16 cellular contexts compared by ENCODE assay signal in genomic region chr2:85613717-85614515, GRCh38. TPM values are rescaled to one million over a fixed set of nuclear protein-coding genes. Genes with fewer than 3 reads are reported as not detected.
DNase-seq lines count a peak whose midpoint lies in the region; ATAC-seq, FAIRE-seq and TF ChIP-seq lines count a peak whose summit lies in the region.
"Had no signal": no experiment of that assay in that cellular context is flagged by ENCODE, and none has a peak within 500 bp of the region (broad histone marks: within the 10 kb centered on the region; RNA-seq: fewer than 3 reads in every experiment).

No MANE protein-coding gene starts in this region.

- TF ChIP-seq CTCF in RWPE1 (conservative IDR thresholded peaks at IDR 0.05; ENCODE audit: low read depth) (no peak), mesothelial cell of epicardium (IDR thresholded peaks at IDR 0.05; ENCODE audit: unreplicated experiment) (no peak), GM13977 (IDR thresholded peaks at IDR 0.05; ENCODE audit: extremely low read depth, insufficient read depth, missing control alignments) (no peak)

- H3K27me3 Mint-ChIP-seq in activated T-cell treated with anti-CD3 and anti-CD28 coated beads, Interleukin-2, amount 50 U/mL, for 4 hours (ENCODE audit: low read depth): no peaks in the 10 kb centered on the region
- no peaks in the 10 kb centered on the region for H3K27me3 Mint-ChIP-seq in mesothelial cell of epicardium (ENCODE audit: low read depth)

- DNase-seq in activated T-cell treated with anti-CD3 and anti-CD28 coated beads, Interleukin-2, amount 50 U/mL, for 4 hours: no peak
- DNase-seq in activated T-cell treated with anti-CD3 and anti-CD28 coated beads for 4 hours (no peak), RWPE1 (ENCODE audit: low spot score) (no peak), mesothelial cell of epicardium (ENCODE audit: low spot score in 2 of 2, unreplicated experiment in 2 of 2) (no peak), GM13977 (ENCODE audit: low spot score) (no peak), GM12892 (ENCODE audit: insufficient read length) (no peak)
- no peak for DNase-seq in stimulated activated effector memory CD8-positive, alpha-beta T cell treated with anti-CD3 and anti-CD28 coated beads, Interleukin-12 subunit alpha, Interleukin-12 subunit beta, amount 100 ng/mL, for 72 hours (ENCODE audit: low spot score in 2 of 2)
- DNase-seq: activated naive CD4-positive, alpha-beta T cell treated with anti-CD3 and anti-CD28 coated beads, Interleukin-2, amount 50 U/mL, for 16 hours; left ventricle myocardium inferior; NCI-H1694 treated with DMSO at 0.1 percent for 48 hours; SJCRH30; uterus had no signal

- H3K27ac ChIP-seq in RWPE1: peak overlapping the region; percentile 53
- H3K27ac ChIP-seq: coronary artery, heart left ventricle, left ventricle myocardium inferior, pancreas, SJCRH30, uterus had no signal

- ATAC-seq in activated T-cell treated with anti-CD3 and anti-CD28 coated beads, Interleukin-2, amount 50 U/mL, for 4 hours: no peak
- no peak for ATAC-seq in stimulated activated effector memory CD8-positive, alpha-beta T cell treated with anti-CD3 and anti-CD28 coated beads, Interleukin-12 subunit alpha, Interleukin-12 subunit beta, amount 100 ng/mL, for 72 hours
- ATAC-seq in HG03039 (IDR thresholded peaks at IDR 0.05; ENCODE audit: unreplicated experiment): no peak
- ATAC-seq: heart left ventricle, pancreas had no signal

- POLR2A ChIA-PET in RWPE1 (lab: Yijun Ruan, JAX; ENCODE audit: low non-redundant PET): no interaction called here

- FAIRE-seq in GM12892 (lab: Jason Lieb, UNC): no peak
- FAIRE-seq: pancreas had no signal

- in situ Hi-C loops in GM13977 (cut with MboI; ENCODE audit: low pct_unique_long_range_greater_than_20kb, low sequenced_read_pairs, unreplicated experiment): no loop called here

- no peaks in the 10 kb centered on the region for H3K9me3 Mint-ChIP-seq in activated T-cell treated with anti-CD3 and anti-CD28 coated beads, Interleukin-2, amount 50 U/mL, for 4 hours
- H3K9me3 Mint-ChIP-seq in mesothelial cell of epicardium: no peaks in the 10 kb centered on the region
- no peaks in the 10 kb centered on the region for H3K9me3 Mint-ChIP-seq in stimulated activated effector memory CD8-positive, alpha-beta T cell treated with anti-CD3 and anti-CD28 coated beads, Interleukin-12 subunit alpha, Interleukin-12 subunit beta, amount 100 ng/mL, for 72 hours

- H3K4me1 Mint-ChIP-seq in activated T-cell treated with anti-CD3 and anti-CD28 coated beads, Interleukin-2, amount 50 U/mL, for 4 hours (ENCODE audit: low read depth): peaks cover 29% of the 10 kb centered on the region
- H3K4me1 Mint-ChIP-seq in mesothelial cell of epicardium: peaks cover 22% of the 10 kb centered on the region
- peaks cover 17% of the 10 kb centered on the region for H3K4me1 Mint-ChIP-seq in stimulated activated effector memory CD8-positive, alpha-beta T cell treated with anti-CD3 and anti-CD28 coated beads, Interleukin-12 subunit alpha, Interleukin-12 subunit beta, amount 100 ng/mL, for 72 hours

- peaks cover 6% of the 10 kb centered on the region for H3K36me3 Mint-ChIP-seq in activated T-cell treated with anti-CD3 and anti-CD28 coated beads, Interleukin-2, amount 50 U/mL, for 4 hours (ENCODE audit: insufficient read depth)
- peaks cover under 1% of the 10 kb centered on the region for H3K36me3 Mint-ChIP-seq in mesothelial cell of epicardium
- H3K36me3 Mint-ChIP-seq in stimulated activated effector memory CD8-positive, alpha-beta T cell treated with anti-CD3 and anti-CD28 coated beads, Interleukin-12 subunit alpha, Interleukin-12 subunit beta, amount 100 ng/mL, for 72 hours: peaks cover 43% of the 10 kb centered on the region

- TF ChIP-seq POLR2A in GM12892 (IDR thresholded peaks at IDR 0.05; ENCODE audit: low read depth, low read length): no peak

- peak overlapping the region; percentile 29 for H3K4me3 Mint-ChIP-seq in activated T-cell treated with anti-CD3 and anti-CD28 coated beads, Interleukin-2, amount 50 U/mL, for 4 hours
- H3K4me3 Mint-ChIP-seq in mesothelial cell of epicardium: no peak overlapping the region
- peak overlapping the region; percentile 82 for H3K4me3 Mint-ChIP-seq in stimulated activated effector memory CD8-positive, alpha-beta T cell treated with anti-CD3 and anti-CD28 coated beads, Interleukin-12 subunit alpha, Interleukin-12 subunit beta, amount 100 ng/mL, for 72 hours

- CTCF ChIA-PET in RWPE1 (lab: Yijun Ruan, JAX): no interaction called here

- H3K27ac Mint-ChIP-seq in mesothelial cell of epicardium: peak overlapping the region; percentile 30
- no peak overlapping the region for H3K27ac Mint-ChIP-seq in stimulated activated effector memory CD8-positive, alpha-beta T cell treated with anti-CD3 and anti-CD28 coated beads, Interleukin-12 subunit alpha, Interleukin-12 subunit beta, amount 100 ng/mL, for 72 hours

RNA-seq across cellular contexts. Expression of gene C2orf68, which starts 2.0 kb away (rescaled TPM):
- 10 to 100 TPM; 17.1 to 21.0 (median 18.1) TPM for total RNA-seq in activated T-cell treated with anti-CD3 and anti-CD28 coated beads, Interleukin-2, amount 50 U/mL, for 4 hours
- total RNA-seq in mesothelial cell of epicardium: 70.8 to 79.0 TPM (median 74.6 TPM) in 3 replicates
- polyA plus RNA-seq in GM12892 (2012; ENCODE audit: missing spikeins): 18.2 TPM

RNA-seq across cellular contexts. Expression of gene USP39, which starts 2.1 kb away (rescaled TPM):
- total RNA-seq in activated T-cell treated with anti-CD3 and anti-CD28 coated beads, Interleukin-2, amount 50 U/mL, for 4 hours: 100 to 1,000 TPM; 106 to 110 (median 107) TPM
- 45.5 to 51.1 TPM (median 49.9 TPM) in 3 replicates for total RNA-seq in mesothelial cell of epicardium
- polyA plus RNA-seq in GM12892 (2012; ENCODE audit: missing spikeins): 39.9 TPM

RNA-seq across cellular contexts. Expression of gene TMEM150A, which starts 11.4 kb away (rescaled TPM):
- total RNA-seq in activated T-cell treated with anti-CD3 and anti-CD28 coated beads, Interleukin-2, amount 50 U/mL, for 4 hours: 10 to 100 TPM in 2 of 3 donors, 1 to 10 TPM in 1; 9.7 to 11.9 (median 10.5) TPM
- 13.5 to 15.2 TPM (median 14.4 TPM) in 3 replicates for total RNA-seq in mesothelial cell of epicardium
- polyA plus RNA-seq in GM12892 (2012; ENCODE audit: missing spikeins): 4.4 TPM

RNA-seq across cellular contexts. Expression of gene RNF181, which starts 18.4 kb away (rescaled TPM):
- total RNA-seq in activated T-cell treated with anti-CD3 and anti-CD28 coated beads, Interleukin-2, amount 50 U/mL, for 4 hours: 100 to 1,000 TPM in 1 of 3 donors, 10 to 100 TPM in 2; 87.8 to 108 (median 94.0) TPM
- 76.6 to 87.4 TPM (median 82.8 TPM) in 3 replicates for total RNA-seq in mesothelial cell of epicardium
- 252 TPM for polyA plus RNA-seq in GM12892 (2012; ENCODE audit: missing spikeins)

RNA-seq across cellular contexts. Expression of gene VAMP5, which starts 29.7 kb away (rescaled TPM):
- 10 to 100 TPM in 1 of 3 donors, 1 to 10 TPM in 2; 7.3 to 12.1 (median 9.3) TPM for total RNA-seq in activated T-cell treated with anti-CD3 and anti-CD28 coated beads, Interleukin-2, amount 50 U/mL, for 4 hours
- total RNA-seq in mesothelial cell of epicardium: 2.5 to 3.7 TPM (median 3.4 TPM) in 3 replicates
- 56.4 TPM for polyA plus RNA-seq in GM12892 (2012; ENCODE audit: missing spikeins)
- total RNA-seq: SJCRH30 had no signal
